In genomic region chr6:102438181-102438580, GRCh38 we compare ENCODE assay signal across 19 cellular contexts.
DNase-seq lines count a peak whose midpoint lies in the region; ATAC-seq and TF ChIP-seq lines count a peak whose summit lies in the region.
"Had no signal": no experiment of that assay in that cellular context is flagged by ENCODE, and none has a peak within 500 bp of the region (broad histone marks: within the 10 kb centered on the region; RNA-seq: fewer than 3 reads in every experiment).

No MANE protein-coding gene starts in this region.

- no peak for TF ChIP-seq POLR2A in uterus (IDR thresholded peaks at IDR 0.05)

- peaks cover 2% of the 10 kb centered on the region for H3K9me3 Mint-ChIP-seq in CD8-positive, alpha-beta T cell

- H3K9me3 ChIP-seq in CD8-positive, alpha-beta T cell (ENCODE audit: low read length), result no peaks in the 10 kb centered on the region
- H3K9me3 ChIP-seq in left ventricle myocardium inferior (replicated peaks), result peaks cover 5% of the 10 kb centered on the region
- no peaks in the 10 kb centered on the region for H3K9me3 ChIP-seq in uterus
- H3K9me3 ChIP-seq: A549; BLaER1 treated with 17β-estradiol and CSF1 and Interleukin-3, amounts not matched to agents 10 nM and 100 nM; HAP-1 had no signal

- ATAC-seq in CD8-positive, alpha-beta T cell, result no peak
- ATAC-seq: A549, GM12878 had no signal

- CTCF ChIA-PET in CD8-positive, alpha-beta T cell (lab: Charles Lee), result no interaction called here

- H3K27ac ChIP-seq in CD8-positive, alpha-beta T cell (ENCODE audit: low read depth, low read length), result no peak overlapping the region
- no peak overlapping the region for H3K27ac ChIP-seq in left ventricle myocardium inferior (replicated peaks)
- no peak overlapping the region for H3K27ac ChIP-seq in uterus
- H3K27ac ChIP-seq: 22Rv1; A549; BLaER1 treated with 17β-estradiol and CSF1 and Interleukin-3, amounts not matched to agents 10 nM and 100 nM; GM23248; HL-60 had no signal

- peak; percentile 13 for DNase-seq in DMS 273 (lab: John Stamatoyannopoulos, UW; ENCODE audit: unreplicated experiment)
- no peak for DNase-seq in DMS 273 treated with DMSO at 0.1 percent for 48 hours (lab: John Stamatoyannopoulos, UW)
- DNase-seq in NCI-H1694 (lab: John Stamatoyannopoulos, UW), result peak; percentile 59
- DNase-seq in NCI-H524 (lab: John Stamatoyannopoulos, UW), result peak; percentile 87 to 95
- peak; percentile 88 to 96 for DNase-seq in cerebellar nuclear complex (lab: John Stamatoyannopoulos, UW)
- DNase-seq in CD8-positive, alpha-beta T cell, result no peak
- no peak for DNase-seq in left ventricle myocardium inferior
- no peak for DNase-seq in uterus
- DNase-seq: CD8-positive, alpha-beta memory T cell; COR-L47; DMS79 treated with DMSO at 0.1 percent for 48 hours; GM23248 had no signal

- intact Hi-C loops in CD8-positive, alpha-beta T cell (cut with DNase I, micrococcal nuclease), result no loop called here
- intact Hi-C loops in left ventricle myocardium inferior (cut with micrococcal nuclease), result no loop called here
- intact Hi-C loops in uterus (cut with DNase I; ENCODE audit: low total_unique reads), result no loop called here

- no peak overlapping the region for H3K4me3 ChIP-seq in CD8-positive, alpha-beta T cell (ENCODE audit: low read depth, low read length)
- H3K4me3 ChIP-seq in left ventricle myocardium inferior (no peak overlapping the region), uterus (no peak overlapping the region)
- H3K4me3 ChIP-seq: A549; BLaER1 treated with 17β-estradiol and CSF1 and Interleukin-3, amounts not matched to agents 10 nM and 100 nM; GM12878; GM23248; HAP-1 had no signal

- no peaks in the 10 kb centered on the region for H3K27me3 ChIP-seq in CD8-positive, alpha-beta T cell (ENCODE audit: insufficient read depth, low read length)
- H3K27me3 ChIP-seq in left ventricle myocardium inferior (ENCODE audit: low read depth) (no peaks in the 10 kb centered on the region), uterus (no peaks in the 10 kb centered on the region)
- H3K27me3 ChIP-seq: BLaER1 treated with 17β-estradiol and CSF1 and Interleukin-3, amounts not matched to agents 10 nM and 100 nM had no signal

- H3K27ac Mint-ChIP-seq in CD8-positive, alpha-beta T cell, result no peak overlapping the region
- H3K27ac Mint-ChIP-seq: B cell; CD8-positive, alpha-beta memory T cell had no signal

- H3K4me1 Mint-ChIP-seq in CD8-positive, alpha-beta T cell (ENCODE audit: low read depth), result no peaks in the 10 kb centered on the region
- H3K4me1 Mint-ChIP-seq: B cell; CD8-positive, alpha-beta memory T cell had no signal

- no peaks in the 10 kb centered on the region for H3K4me1 ChIP-seq in CD8-positive, alpha-beta T cell (ENCODE audit: insufficient read depth, low read length)
- no peaks in the 10 kb centered on the region for H3K4me1 ChIP-seq in left ventricle myocardium inferior
- H3K4me1 ChIP-seq in uterus, result no peaks in the 10 kb centered on the region
- H3K4me1 ChIP-seq: A549; BLaER1 treated with 17β-estradiol and CSF1 and Interleukin-3, amounts not matched to agents 10 nM and 100 nM; HAP-1 had no signal

- POLR2A ChIA-PET in CD8-positive, alpha-beta T cell (lab: Charles Lee), result no interaction called here

- H3K36me3 Mint-ChIP-seq in CD8-positive, alpha-beta T cell, result no peaks in the 10 kb centered on the region
- H3K36me3 Mint-ChIP-seq: CD8-positive, alpha-beta memory T cell had no signal

- H3K27me3 Mint-ChIP-seq in CD8-positive, alpha-beta T cell (ENCODE audit: low read depth), result no peaks in the 10 kb centered on the region
- H3K27me3 Mint-ChIP-seq: B cell; CD8-positive, alpha-beta memory T cell had no signal

- TF ChIP-seq CTCF in CD8-positive, alpha-beta T cell (IDR thresholded peaks at IDR 0.05), result no peak
- TF ChIP-seq CTCF in left ventricle myocardium inferior (IDR thresholded peaks at IDR 0.05; ENCODE audit: borderline replicate concordance) (no peak), uterus (IDR thresholded peaks at IDR 0.05) (no peak)

- H3K4me3 Mint-ChIP-seq in CD8-positive, alpha-beta T cell, result no peak overlapping the region
- H3K4me3 Mint-ChIP-seq: B cell; CD8-positive, alpha-beta memory T cell had no signal

- H3K36me3 ChIP-seq in CD8-positive, alpha-beta T cell (ENCODE audit: insufficient read depth, low read length), result no peaks in the 10 kb centered on the region
- no peaks in the 10 kb centered on the region for H3K36me3 ChIP-seq in left ventricle myocardium inferior
- H3K36me3 ChIP-seq in uterus, result no peaks in the 10 kb centered on the region
- H3K36me3 ChIP-seq: BLaER1 treated with 17β-estradiol and CSF1 and Interleukin-3, amounts not matched to agents 10 nM and 100 nM; HAP-1 had no signal

Comparison
In these comparisons a context has a peak if more than half of its experiments do, and no peak if none do; other contexts are left out.
1. DNase-seq: peak in DMS 273 (single experiment), NCI-H1694 (single experiment), NCI-H524 (2 of 2) and cerebellar nuclear complex (2 of 2); none in DMS 273 treated with DMSO at 0.1 percent for 48 hours (single experiment), CD8-positive, alpha-beta T cell (0 of 7), left ventricle myocardium inferior (single experiment) and uterus (0 of 2).